ENCODE assay signal across 25 cellular contexts in the genomic region with DNA sequence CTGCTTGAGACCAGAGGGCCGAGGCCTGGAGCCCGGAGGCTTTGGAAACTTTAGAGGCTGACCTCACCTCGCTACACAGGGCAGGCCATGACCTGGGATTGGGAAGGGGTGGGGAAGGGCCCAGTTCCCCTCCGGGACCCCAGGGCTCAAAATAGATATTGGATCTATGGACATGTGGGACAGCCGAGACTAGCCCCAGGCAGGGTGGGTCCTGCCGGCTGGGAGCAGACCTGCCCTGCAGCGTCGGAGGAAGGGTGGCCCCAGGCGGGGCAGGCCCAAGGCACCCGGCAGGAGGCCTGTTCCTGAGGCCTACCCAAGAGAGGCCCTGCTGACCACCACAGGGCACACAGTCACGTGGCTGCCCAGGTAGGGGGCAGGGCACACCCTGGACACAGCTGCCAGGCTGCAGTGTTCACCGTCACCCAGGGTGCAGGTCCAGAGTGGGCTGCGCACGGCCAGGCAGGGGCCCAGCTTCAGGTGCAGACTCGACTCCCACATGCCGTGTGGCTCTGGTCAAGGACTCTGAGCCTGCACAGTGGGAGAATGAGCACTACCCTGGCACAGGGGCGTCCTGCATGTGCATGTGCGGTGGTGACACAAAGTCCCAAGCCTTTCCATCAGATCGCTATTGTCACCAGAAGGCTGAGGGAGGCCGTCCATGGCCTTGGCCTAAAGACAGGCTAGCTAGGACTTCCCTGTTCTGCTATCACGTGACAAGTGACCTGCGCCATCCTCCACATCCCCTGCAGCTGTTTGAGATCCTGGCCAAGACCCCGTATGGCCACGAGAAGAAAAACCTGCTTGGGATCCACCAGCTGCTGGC. TPM values are rescaled to one million over a fixed set of nuclear protein-coding genes. Genes with fewer than 3 reads are reported as not detected.
DNase-seq lines count a peak whose midpoint lies in the region; ATAC-seq and TF ChIP-seq lines count a peak whose summit lies in the region.
"Had no signal": no experiment of that assay in that cellular context is flagged by ENCODE, and none has a peak within 500 bp of the region (broad histone marks: within the 10 kb centered on the region; RNA-seq: fewer than 3 reads in every experiment).

No MANE protein-coding gene starts in this region.

- no peaks in the 10 kb centered on the region for H3K79me1 ChIP-seq in H9 (ENCODE audit: insufficient read depth, low read depth, low read length, poor library complexity, severe bottlenecking)

- H2AFZ ChIP-seq in H9 (ENCODE audit: low read length) = no peak overlapping the region
- H2AFZ ChIP-seq: GM23338, PC-9 had no signal

- H2BK5ac ChIP-seq in H9 (ENCODE audit: insufficient read length, low read length) = no peak overlapping the region

- no peak overlapping the region for H3K27ac Mint-ChIP-seq in H9
- H3K27ac Mint-ChIP-seq: CD4-positive, alpha-beta memory T cell; GM23338 had no signal

- H2BK15ac ChIP-seq in H9 (ENCODE audit: low read depth, low read length) = no peak overlapping the region

- ATAC-seq in Panc1 = peak; percentile 14; the same call in 1 of the 2 replicates
- ATAC-seq in aorta (ENCODE audit: low FRiP score) = no peak
- ATAC-seq: GM12878, GM23338 had no signal

- no peak overlapping the region for H2AK5ac ChIP-seq in H9 (ENCODE audit: insufficient read length, low read length)

- no peak overlapping the region for H2BK120ac ChIP-seq in H9 (ENCODE audit: low read depth, low read length, poor library complexity, severe bottlenecking)

- H3K18ac ChIP-seq in H9 (ENCODE audit: insufficient read length, low read depth, low read length) = no peak overlapping the region

- H4K8ac ChIP-seq in H9 (replicated peaks; ENCODE audit: insufficient read length, low read depth, low read length) = no peak overlapping the region

- no peaks in the 10 kb centered on the region for H3K23me2 ChIP-seq in H9 (ENCODE audit: insufficient read length, low read depth, low read length, poor library complexity, severe bottlenecking)

- no peak overlapping the region for H2BK20ac ChIP-seq in H9 (ENCODE audit: low read depth, low read length, poor library complexity, severe bottlenecking)

- in situ Hi-C loops in Panc1 (cut with HindIII; ENCODE audit: low pct_unique_long_range_greater_than_20kb, low sequenced_read_pairs) = no loop called here

- H3K36me3 Mint-ChIP-seq in H9 (ENCODE audit: insufficient read depth in 1 of 3, low read depth in 3 of 3) = no peaks in the 10 kb centered on the region; a peak in 1 of 7 replicates
- H3K36me3 Mint-ChIP-seq: CD4-positive, alpha-beta memory T cell had no signal

- H3K79me2 ChIP-seq in H9 (ENCODE audit: insufficient read depth, low read length) = no peaks in the 10 kb centered on the region

- WGBS in H9 (ENCODE audit: extremely low coverage, insufficient read length, low lambda C conversion rate) = no CpG with 5 or more reads among the region's 24 CpGs
- WGBS in aorta, 2 donors = 90% methylated on average over 24 of the region's 24 CpGs
- 72 to 80% (median 79%) methylated on average over 24 of the region's 24 CpGs for WGBS in ovary, 3 donors

- H3T11ph ChIP-seq in H9 (ENCODE audit: low read length) = no peak overlapping the region

- no peak overlapping the region for H3K9ac ChIP-seq in H9 (ENCODE audit: extremely low read depth, insufficient read length, low read length)
- H3K9ac ChIP-seq: KMS-11 had no signal

- no peak overlapping the region for H3K4me3 ChIP-seq in Panc1 (ENCODE audit: low read depth in 2 of 2, low read length in 2 of 2)
- no peak overlapping the region for H3K4me3 ChIP-seq in aorta (ENCODE audit: low read length in 2 of 2)
- H3K4me3 ChIP-seq in ovary = no peak overlapping the region
- H3K4me3 ChIP-seq: A549; BLaER1 treated with 17β-estradiol and CSF1 and Interleukin-3, amounts not matched to agents 10 nM and 100 nM; GM12878; GM23338; PC-9; SK-N-MC had no signal

- peak overlapping the region; percentile 72 for H3K27ac ChIP-seq in C4-2B
- no peak overlapping the region for H3K27ac ChIP-seq in H9 (ENCODE audit: insufficient read length, low read depth, low read length)
- H3K27ac ChIP-seq in Panc1 (ENCODE audit: low read length) = no peak overlapping the region
- H3K27ac ChIP-seq in aorta (ENCODE audit: low read depth in 1 of 2, low read length in 2 of 2) = no peak overlapping the region
- no peak overlapping the region for H3K27ac ChIP-seq in ovary
- H3K27ac ChIP-seq: A549; BLaER1 treated with 17β-estradiol and CSF1 and Interleukin-3, amounts not matched to agents 10 nM and 100 nM; KMS-11; PC-9; RWPE1; SK-N-MC had no signal

- no peak overlapping the region for H3K4me2 ChIP-seq in H9 (ENCODE audit: insufficient read depth, insufficient read length, low read length)
- H3K4me2 ChIP-seq: A549, GM23338, KMS-11, PC-9 had no signal

- POLR2A ChIA-PET in Panc1 (lab: Charles Lee) = no interaction called here

- no peak overlapping the region for H4K91ac ChIP-seq in H9 (ENCODE audit: insufficient read length, low read depth, low read length)

- H3K27me3 ChIP-seq in H9 (ENCODE audit: insufficient read depth, low read length) = no peaks in the 10 kb centered on the region
- no peaks in the 10 kb centered on the region for H3K27me3 ChIP-seq in Panc1 (ENCODE audit: control insufficient read depth, insufficient read depth, low read length)
- H3K27me3 ChIP-seq in aorta (ENCODE audit: control insufficient read depth in 1 of 2, insufficient read depth in 2 of 2, low read length in 1 of 2) = no peaks in the 10 kb centered on the region
- H3K27me3 ChIP-seq in ovary = no peaks in the 10 kb centered on the region
- H3K27me3 ChIP-seq: BLaER1 treated with 17β-estradiol and CSF1 and Interleukin-3, amounts not matched to agents 10 nM and 100 nM had no signal

- H3K9me3 Mint-ChIP-seq in H9 = no peaks in the 10 kb centered on the region
- H3K9me3 Mint-ChIP-seq: CD4-positive, alpha-beta memory T cell; GM23338 had no signal

- no peak for TF ChIP-seq EP300 in ovary (IDR thresholded peaks at IDR 0.05)

- CTCF ChIA-PET in Panc1 (lab: Charles Lee) = no interaction called here

- TF ChIP-seq POLR2A in ovary (IDR thresholded peaks at IDR 0.05) = no peak

- no peak overlapping the region for H3K4ac ChIP-seq in H9 (ENCODE audit: low read depth, low read length)

- H3K4me1 ChIP-seq in H9 (ENCODE audit: insufficient read depth, low read length) = no peaks in the 10 kb centered on the region
- no peaks in the 10 kb centered on the region for H3K4me1 ChIP-seq in Panc1 (ENCODE audit: control insufficient read depth, insufficient read depth, low read length)
- H3K4me1 ChIP-seq in aorta (ENCODE audit: control insufficient read depth in 1 of 2, insufficient read depth in 2 of 2, low read length in 2 of 2) = no peaks in the 10 kb centered on the region
- H3K4me1 ChIP-seq in ovary (ENCODE audit: insufficient read depth) = no peaks in the 10 kb centered on the region
- H3K4me1 ChIP-seq: A549 had no signal

- no peak overlapping the region for H3K23ac ChIP-seq in H9 (ENCODE audit: insufficient read length, low read depth, low read length)

- no peak overlapping the region for H3K56ac ChIP-seq in H9 (ENCODE audit: insufficient read length, low read depth, low read length)

- no TSS peak for BruUV-seq in Panc1 (replicated peaks; lab: Mats Ljungman, UMichigan)

- H3K36me3 ChIP-seq in Panc1 (ENCODE audit: control insufficient read depth, insufficient read depth, low read length) (no peaks in the 10 kb centered on the region), aorta (ENCODE audit: control insufficient read depth in 1 of 2, insufficient read depth in 2 of 2, low read length in 1 of 2) (no peaks in the 10 kb centered on the region), ovary (no peaks in the 10 kb centered on the region)
- H3K36me3 ChIP-seq: BLaER1 treated with 17β-estradiol and CSF1 and Interleukin-3, amounts not matched to agents 10 nM and 100 nM had no signal

- H4K20me1 ChIP-seq in H9 (ENCODE audit: control insufficient read depth, insufficient read depth, insufficient read length) = no peaks in the 10 kb centered on the region

- intact Hi-C loops in Panc1 (cut with micrococcal nuclease; ENCODE audit: unreplicated experiment) = no loop called here
- intact Hi-C loops in aorta (cut with DNase I) = no loop called here
- intact Hi-C loops in ovary (cut with DNase I) = no loop called here

- H4K5ac ChIP-seq in H9 (ENCODE audit: insufficient read length, low read depth, low read length) = no peak overlapping the region

- DNase-seq in H9 = no peak
- no peak for DNase-seq in Panc1 (ENCODE audit: low read depth, low spot score)
- peak; percentile 23 for DNase-seq in iPS-NIHi11 (ENCODE audit: low spot score)
- no peak for DNase-seq in EL
- no peak for DNase-seq in aorta
- DNase-seq in ovary = no peak
- DNase-seq: CD4-positive, alpha-beta memory T cell; COR-L47; DMS53; NCI-H1092 treated with DMSO at 0.1 percent for 48 hours; NCI-H1436 treated with DMSO at 0.1 percent for 48 hours; NCI-H187 treated with DMSO at 0.1 percent for 48 hours; NCI-H2107; NCI-H524 treated with DMSO at 0.1 percent for 48 hours; NCI-H774; PC-9; SIG-M5 had no signal

- H3K9me3 ChIP-seq in H9 (ENCODE audit: control insufficient read depth, low read depth, low read length) (no peaks in the 10 kb centered on the region), Panc1 (ENCODE audit: control insufficient read depth, insufficient read depth, low read depth, low read length) (no peaks in the 10 kb centered on the region), aorta (ENCODE audit: control insufficient read depth, low read length) (no peaks in the 10 kb centered on the region), ovary (no peaks in the 10 kb centered on the region)
- H3K9me3 ChIP-seq: A549; BLaER1 treated with 17β-estradiol and CSF1 and Interleukin-3, amounts not matched to agents 10 nM and 100 nM had no signal

- no peak overlapping the region for H2BK12ac ChIP-seq in H9 (ENCODE audit: insufficient read length, low read depth, low read length)

- H3K4me1 Mint-ChIP-seq in H9 = peaks cover 0 to 4% of the 10 kb centered on the region in 2 experiments; a peak in 1 of 4 replicates
- H3K4me1 Mint-ChIP-seq: CD4-positive, alpha-beta memory T cell; GM23338 had no signal

- no peaks in the 10 kb centered on the region; the same call in none of the 2 replicates for H3K27me3 Mint-ChIP-seq in H9 (ENCODE audit: low read depth)
- H3K27me3 Mint-ChIP-seq: CD4-positive, alpha-beta memory T cell had no signal

- H3K4me3 Mint-ChIP-seq in H9 = no peak overlapping the region
- H3K4me3 Mint-ChIP-seq: CD4-positive, alpha-beta memory T cell; GM23338 had no signal

- TF ChIP-seq CTCF in C4-2B (conservative IDR thresholded peaks at IDR 0.05) (no peak), H9 (conservative IDR thresholded peaks at IDR 0.05) (no peak), Panc1 (IDR thresholded peaks at IDR 0.05) (no peak), ovary (IDR thresholded peaks at IDR 0.05) (no peak)

- peak overlapping the region; percentile 28; the same call in 1 of the 2 replicates for H3K14ac ChIP-seq in H9 (ENCODE audit: insufficient read depth, low read length)

RNA-seq across cellular contexts. Expression of a gene that starts 13.2 kb away (rescaled TPM):
- total RNA-seq in H9 (2021) = 3.9 and 5.2 TPM in 2 replicates
- total RNA-seq in Panc1 (2021; ENCODE audit: unreplicated experiment) = 6.9 TPM
- polyA plus RNA-seq in Panc1 (2012; ENCODE audit: insufficient read length) = 7.3 TPM
- 1 to 10 TPM; 1.2 to 5.4 TPM for total RNA-seq in aorta
- 1 to 10 TPM in 1 of 2 donors, not detected in 1; 2.9 TPM for polyA plus RNA-seq in aorta
- total RNA-seq in ovary = 1 to 10 TPM in 6 of 7 donors, under 1 TPM in 1; 0.92 to 6.5 (median 2.2) TPM
- 1 to 10 TPM in 1 of 2 donors, under 1 TPM in 1; 0.87 to 2.0 TPM for polyA plus RNA-seq in ovary

RNA-seq across cellular contexts. Expression of a gene that starts 51.4 kb away (rescaled TPM):
- total RNA-seq in H9 (2021) = 60.2 and 60.4 TPM in 2 replicates
- total RNA-seq in Panc1 (2021; ENCODE audit: unreplicated experiment) = 64.2 TPM
- 116 TPM for polyA plus RNA-seq in Panc1 (2012; ENCODE audit: insufficient read length)
- total RNA-seq in aorta = 10 to 100 TPM; 41.1 to 46.1 TPM
- 10 to 100 TPM; 74.0 to 83.4 TPM for polyA plus RNA-seq in aorta
- 10 to 100 TPM; 21.9 to 55.3 (median 37.8) TPM for total RNA-seq in ovary
- polyA plus RNA-seq in ovary = 100 to 1,000 TPM in 1 of 2 donors, 10 to 100 TPM in 1; 56.0 to 120 TPM

RNA-seq across cellular contexts. Expression of a gene that starts 52.4 kb away (rescaled TPM):
- total RNA-seq in H9 (2021) (66.1 and 68.0 TPM in 2 replicates), Panc1 (2021; ENCODE audit: unreplicated experiment) (51.6 TPM), aorta (1 to 10 TPM; 5.4 to 8.7 TPM), ovary (10 to 100 TPM in 2 of 7 donors, 1 to 10 TPM in 5; 2.4 to 13.4 (median 7.4) TPM)
- polyA plus RNA-seq in Panc1 (2012; ENCODE audit: insufficient read length) = 14.3 TPM
- polyA plus RNA-seq in aorta (1 to 10 TPM in 1 of 2 donors, under 1 TPM in 1; 0.63 to 1.2 TPM), ovary (10 to 100 TPM in 1 of 2 donors, 1 to 10 TPM in 1; 2.9 to 12.8 TPM)
